Comparison of ENCODE assay signal across 27 cellular contexts in genomic region chr2:157395811-157396210, GRCh38. TPM values are rescaled to one million over a fixed set of nuclear protein-coding genes. Genes with fewer than 3 reads are reported as not detected.
DNase-seq lines count a peak whose midpoint lies in the region; ATAC-seq, FAIRE-seq and TF ChIP-seq lines count a peak whose summit lies in the region.
"Had no signal": no experiment of that assay in that cellular context is flagged by ENCODE, and none has a peak within 500 bp of the region (broad histone marks: within the 10 kb centered on the region; RNA-seq: fewer than 3 reads in every experiment).

No MANE protein-coding gene starts in this region.

- FAIRE-seq in bronchial epithelial cell (lab: Jason Lieb, UNC) (no peak), small intestine (lab: Jason Lieb, UNC) (no peak)

- H3K4me1 ChIP-seq in left lung = no peaks in the 10 kb centered on the region
- H3K4me1 ChIP-seq in small intestine (ENCODE audit: control insufficient read depth in 2 of 2, insufficient read depth in 1 of 2, low read depth in 1 of 2, low read length in 1 of 2) = no peaks in the 10 kb centered on the region
- no peaks in the 10 kb centered on the region for H3K4me1 ChIP-seq in prostate gland (replicated peaks)

- ATAC-seq in left lung = peak; percentile 83
- ATAC-seq in GM19463 (IDR thresholded peaks at IDR 0.05; ENCODE audit: unreplicated experiment) = no peak
- ATAC-seq: activated CD4-positive, CD25-positive, alpha-beta regulatory T cell treated with anti-CD3 and anti-CD28 coated beads, Interleukin-2, amount 50 U/mL, for 24 hours; left ventricle myocardium superior; natural killer cell; PC-3; Right ventricle myocardium inferior; SK-N-SH treated with all-trans-retinoic acid at 6 μM for 48 hours had no signal

- H3K4me3 ChIP-seq in bronchial epithelial cell (ENCODE audit: low read depth, low read length) (no peak overlapping the region), left lung (no peak overlapping the region), small intestine (ENCODE audit: low read depth in 1 of 2, low read length in 2 of 2) (no peak overlapping the region), prostate gland (no peak overlapping the region)

- peak; percentile 38 for DNase-seq in NCI-H146 treated with DMSO at 0.1 percent for 48 hours (lab: John Stamatoyannopoulos, UW; ENCODE audit: unreplicated experiment)
- peak; percentile 71 for DNase-seq in bronchial epithelial cell (ENCODE audit: low read depth)
- DNase-seq in left lung = no peak
- DNase-seq in small intestine = peak; percentile 83
- DNase-seq in kidney tubule cell (ENCODE audit: low spot score) = no peak
- no peak for DNase-seq in prostate gland (ENCODE audit: low spot score)
- DNase-seq: activated CD4-positive, alpha-beta T cell treated with anti-CD3 and anti-CD28 coated beads, Interleukin-2, amount 50 U/mL, for 4 hours; activated naive CD4-positive, alpha-beta T cell treated with Interleukin-2 at 50 U/mL for 16 hours; COR-L47; DMS79 treated with DMSO at 0.1 percent for 48 hours; GDM1; left ventricle myocardium superior; natural killer cell; NCI-H1092; NCI-H187; NCI-H524; NK-92 treated with Interleukin-12 subunit alpha and Interleukin-12 subunit beta, amount 100 ng/mL, for 24 hours; nucleus accumbens; PC-3; stimulated activated CD4-positive, alpha-beta T cell treated with anti-CD3 and anti-CD28 coated beads, Interleukin-4, amount 100 ng/mL, for 4 hours; T-helper 2 cell had no signal

- H3K9me3 ChIP-seq in left lung = peaks cover 0 to 5% of the 10 kb centered on the region in 2 donors
- no peaks in the 10 kb centered on the region for H3K9me3 ChIP-seq in small intestine (ENCODE audit: control insufficient read depth, low read depth)
- no peaks in the 10 kb centered on the region for H3K9me3 ChIP-seq in prostate gland

- intact Hi-C loops in left lung (cut with DNase I) = no loop called here
- intact Hi-C loops in prostate gland (cut with DNase I) = no loop called here

- no peak overlapping the region for H3K27ac ChIP-seq in left lung
- H3K27ac ChIP-seq in small intestine (ENCODE audit: low read depth in 1 of 2, low read length in 1 of 2) = no peak overlapping the region
- no peak overlapping the region for H3K27ac ChIP-seq in prostate gland

- H3K27me3 ChIP-seq in bronchial epithelial cell (ENCODE audit: control insufficient read depth, insufficient read depth, low read length) (no peaks in the 10 kb centered on the region), left lung (no peaks in the 10 kb centered on the region), small intestine (ENCODE audit: control insufficient read depth in 2 of 2, insufficient read depth in 2 of 2, low read length in 2 of 2) (no peaks in the 10 kb centered on the region), prostate gland (replicated peaks; ENCODE audit: insufficient read depth) (no peaks in the 10 kb centered on the region)

- TF ChIP-seq POLR2A in prostate gland (IDR thresholded peaks at IDR 0.05) = no peak

- WGBS in small intestine, 3 donors = 11 to 63% (median 37%) methylated on average over 3 of the region's 3 CpGs
- 56% methylated on average over 3 of the region's 3 CpGs for WGBS in prostate gland

- no peaks in the 10 kb centered on the region for H3K36me3 ChIP-seq in bronchial epithelial cell (ENCODE audit: control insufficient read depth, insufficient read depth, low read length)
- H3K36me3 ChIP-seq in left lung = no peaks in the 10 kb centered on the region
- no peaks in the 10 kb centered on the region for H3K36me3 ChIP-seq in small intestine (ENCODE audit: control insufficient read depth in 2 of 2, insufficient read depth in 2 of 2, low read length in 2 of 2)
- H3K36me3 ChIP-seq in prostate gland = no peaks in the 10 kb centered on the region

- TF ChIP-seq CTCF in bronchial epithelial cell (IDR thresholded peaks at IDR 0.05; ENCODE audit: insufficient read depth, low read length, severe bottlenecking) (no peak), left lung (IDR thresholded peaks at IDR 0.05) (no peak), prostate gland (IDR thresholded peaks at IDR 0.05) (no peak)

RNA-seq across cellular contexts. Expression of gene CYTIP, which starts 48.1 kb away (rescaled TPM):
- total RNA-seq in bronchial epithelial cell (not detected in 2 replicates), left lung (10 to 100 TPM; 10.9 to 25.1 TPM), prostate gland (1 to 10 TPM; 3.3 to 7.4 TPM)
- polyA plus RNA-seq in small intestine = 10 to 100 TPM in 2 of 3 donors, 1 to 10 TPM in 1; 9.4 to 19.8 (median 15.7) TPM
- polyA plus RNA-seq: AG04450, BJ had no signal

Comparison
In these comparisons a context has a peak if more than half of its experiments do, and no peak if none do; other contexts are left out.
1. DNase-seq: peak in NCI-H146 treated with DMSO at 0.1 percent for 48 hours (single experiment), bronchial epithelial cell (single experiment) and small intestine (single experiment); none in left lung (0 of 2), kidney tubule cell (single experiment) and prostate gland (single experiment).